ENCODE assay signal across 2 cellular contexts in the genomic region with DNA sequence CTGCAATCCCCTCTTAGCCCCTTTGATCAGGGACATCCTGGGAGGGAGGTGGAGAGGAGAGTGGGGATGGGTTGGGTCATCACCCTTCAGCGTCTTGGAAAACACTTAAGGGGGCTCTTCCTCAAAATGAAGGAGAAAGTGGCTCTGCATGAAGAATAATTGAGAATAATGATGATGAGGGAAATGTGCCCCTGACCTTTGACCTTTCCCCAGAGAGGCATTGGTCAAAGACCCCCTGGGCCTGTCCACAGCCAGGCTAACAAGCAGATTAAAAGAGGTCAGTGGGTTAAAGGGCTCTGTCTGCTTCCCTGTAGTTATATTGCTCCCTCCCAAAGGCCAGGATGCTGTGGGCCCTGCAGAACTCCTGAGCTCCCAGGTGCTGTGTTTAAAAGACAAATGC.
TF ChIP-seq lines count a peak whose summit lies in the region.

No MANE protein-coding gene starts in this region.

TF ChIP-seq in GM12878, 131 proteins besides CTCF, POLR2A, EP300 and RAD21:
- TF ChIP-seq NFYA (IDR thresholded peaks at IDR 0.05; ENCODE audit: borderline replicate concordance, low read depth, low read length) (no peak), CBX3 (IDR thresholded peaks at IDR 0.05; ENCODE audit: borderline replicate concordance, low read depth) (no peak), KLF5 (IDR thresholded peaks at IDR 0.05; ENCODE audit: partially characterized antibody) (no peak), SMARCA5 (IDR thresholded peaks at IDR 0.05) (no peak), SREBF2 (IDR thresholded peaks at IDR 0.05; ENCODE audit: low read length) (no peak), NR2C1 (IDR thresholded peaks at IDR 0.05) (peak; percentile 13; the same call in 1 of the 2 replicates), KAT2A (conservative IDR thresholded peaks at IDR 0.05; ENCODE audit: control insufficient read depth, low read depth, low read length) (no peak), ZNF217 (IDR thresholded peaks at IDR 0.05) (no peak), HDGF (IDR thresholded peaks at IDR 0.05) (no peak), HDAC6 (IDR thresholded peaks at IDR 0.05; ENCODE audit: unreplicated experiment) (no peak), SMAD1 (IDR thresholded peaks at IDR 0.05; ENCODE audit: low read depth, partially characterized antibody) (no peak), NR2C2 (IDR thresholded peaks at IDR 0.05; ENCODE audit: borderline replicate concordance, control insufficient read depth, insufficient read length, low read depth) (peak; percentile 33), CHD1 (IDR thresholded peaks at IDR 0.05; ENCODE audit: low read depth, low read length) (no peak), MXI1 (IDR thresholded peaks at IDR 0.05; ENCODE audit: low read depth, low read length) (no peak), RUNX3 (IDR thresholded peaks at IDR 0.05; ENCODE audit: low read length) (no peak), ZNF207 (IDR thresholded peaks at IDR 0.05; ENCODE audit: borderline replicate concordance) (no peak), NR2F1 (conservative IDR thresholded peaks at IDR 0.05) (peak; percentile 70)
- TF ChIP-seq, protein P1, sequence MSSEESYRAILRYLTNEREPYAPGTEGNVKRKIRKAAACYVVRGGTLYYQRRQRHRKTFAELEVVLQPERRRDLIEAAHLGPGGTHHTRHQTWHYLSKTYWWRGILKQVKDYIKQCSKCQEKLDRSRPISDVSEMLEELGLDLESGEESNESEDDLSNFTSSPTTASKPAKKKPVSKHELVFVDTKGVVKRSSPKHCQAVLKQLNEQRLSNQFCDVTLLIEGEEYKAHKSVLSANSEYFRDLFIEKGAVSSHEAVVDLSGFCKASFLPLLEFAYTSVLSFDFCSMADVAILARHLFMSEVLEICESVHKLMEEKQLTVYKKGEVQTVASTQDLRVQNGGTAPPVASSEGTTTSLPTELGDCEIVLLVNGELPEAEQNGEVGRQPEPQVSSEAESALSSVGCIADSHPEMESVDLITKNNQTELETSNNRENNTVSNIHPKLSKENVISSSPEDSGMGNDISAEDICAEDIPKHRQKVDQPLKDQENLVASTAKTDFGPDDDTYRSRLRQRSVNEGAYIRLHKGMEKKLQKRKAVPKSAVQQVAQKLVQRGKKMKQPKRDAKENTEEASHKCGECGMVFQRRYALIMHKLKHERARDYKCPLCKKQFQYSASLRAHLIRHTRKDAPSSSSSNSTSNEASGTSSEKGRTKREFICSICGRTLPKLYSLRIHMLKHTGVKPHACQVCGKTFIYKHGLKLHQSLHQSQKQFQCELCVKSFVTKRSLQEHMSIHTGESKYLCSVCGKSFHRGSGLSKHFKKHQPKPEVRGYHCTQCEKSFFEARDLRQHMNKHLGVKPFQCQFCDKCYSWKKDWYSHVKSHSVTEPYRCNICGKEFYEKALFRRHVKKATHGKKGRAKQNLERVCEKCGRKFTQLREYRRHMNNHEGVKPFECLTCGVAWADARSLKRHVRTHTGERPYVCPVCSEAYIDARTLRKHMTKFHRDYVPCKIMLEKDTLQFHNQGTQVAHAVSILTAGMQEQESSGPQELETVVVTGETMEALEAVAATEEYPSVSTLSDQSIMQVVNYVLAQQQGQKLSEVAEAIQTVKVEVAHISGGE (CRISPR knock-in tag; IDR thresholded peaks at IDR 0.05): no peak

TF ChIP-seq in H1, 55 proteins besides CTCF, POLR2A, EP300 and RAD21:
- TF ChIP-seq CBX5 (IDR thresholded peaks at IDR 0.05; ENCODE audit: low read depth, low read length) (no peak), TAF7 (optimal IDR thresholded peaks at IDR 0.05; ENCODE audit: borderline replicate concordance, low read depth, low read length) (no peak), GABPA (IDR thresholded peaks at IDR 0.05; ENCODE audit: borderline replicate concordance, insufficient read depth, low read length) (no peak), CEBPB (IDR thresholded peaks at IDR 0.05; ENCODE audit: low read depth, low read length) (no peak), POLR2AphosphoS5 (IDR thresholded peaks at IDR 0.05; ENCODE audit: low read depth, low read length) (no peak), SP2 (IDR thresholded peaks at IDR 0.05; ENCODE audit: low read length) (no peak), HDAC2 (IDR thresholded peaks at IDR 0.05; ENCODE audit: borderline replicate concordance in 1 of 2, low read depth in 2 of 2, low read length in 2 of 2) (no peak), SIRT6 (IDR thresholded peaks at IDR 0.05; ENCODE audit: low read length) (no peak)
TF ChIP-seq in H1: peak in this region for 0.
